In genomic region chr6:14382381-14383236, GRCh38 we compare ENCODE assay signal across 17 cellular contexts.
A peak's percentile ranks its signal among the peaks of the same experiment; 100 is the strongest.
DNase-seq lines count a peak whose midpoint lies in the region; ATAC-seq and TF ChIP-seq lines count a peak whose summit lies in the region.
"Had no signal": no experiment of that assay in that cellular context is flagged by ENCODE, and none has a peak within 500 bp of the region (broad histone marks: within the 10 kb centered on the region; RNA-seq: fewer than 3 reads in every experiment).

No MANE protein-coding gene starts in this region.

- no peak overlapping the region for H3K4me3 Mint-ChIP-seq in effector memory CD8-positive, alpha-beta T cell
- H3K4me3 Mint-ChIP-seq: CD8-positive, alpha-beta T cell had no signal

- no peak for TF ChIP-seq POLR2A in thyroid gland (IDR thresholded peaks at IDR 0.05)
- TF ChIP-seq POLR2A in stomach (IDR thresholded peaks at IDR 0.05): no peak

- H3K27ac ChIP-seq in KOPT-K1 (ENCODE audit: low read depth, low read length, poor library complexity, severe bottlenecking) (peak overlapping the region; percentile 99), thyroid gland (no peak overlapping the region), stomach (no peak overlapping the region)
- H3K27ac ChIP-seq: ovary, thoracic aorta had no signal

- no peaks in the 10 kb centered on the region for H3K27me3 ChIP-seq in thyroid gland
- no peaks in the 10 kb centered on the region for H3K27me3 ChIP-seq in stomach
- H3K27me3 ChIP-seq: ovary had no signal

- ATAC-seq in GM21619 (IDR thresholded peaks at IDR 0.05; ENCODE audit: unreplicated experiment) (peak; percentile 51), HG02840 (IDR thresholded peaks at IDR 0.05; ENCODE audit: low FRiP score, unreplicated experiment) (no peak)
- peak; percentile 41 for ATAC-seq in effector memory CD8-positive, alpha-beta T cell (replicated peaks)
- ATAC-seq: CD8-positive, alpha-beta T cell; HCT116; left lobe of liver had no signal

- no peak for TF ChIP-seq CTCF in GM20000 (IDR thresholded peaks at IDR 0.05; ENCODE audit: extremely low read depth, missing control alignments)
- no peak for TF ChIP-seq CTCF in thyroid gland (IDR thresholded peaks at IDR 0.05)
- no peak for TF ChIP-seq CTCF in stomach (IDR thresholded peaks at IDR 0.05)

- intact Hi-C loops in thyroid gland (cut with DNase I): no loop called here
- intact Hi-C loops in stomach (cut with DNase I; ENCODE audit: low total_unique reads): no loop called here

- WGBS in thyroid gland, 2 donors: 74 to 77% methylated on average over 7 of the region's 7 CpGs
- 78 to 85% (median 83%) methylated on average over 7 of the region's 7 CpGs for WGBS in stomach, 5 donors

- peaks cover 21 to 24% of the 10 kb centered on the region in 2 donors for H3K27me3 Mint-ChIP-seq in effector memory CD8-positive, alpha-beta T cell
- H3K27me3 Mint-ChIP-seq: IgD-negative memory B cell had no signal

- H3K9me3 ChIP-seq in KOPT-K1 (ENCODE audit: insufficient read depth, low read length, poor library complexity, severe bottlenecking) (no peaks in the 10 kb centered on the region), thyroid gland (no peaks in the 10 kb centered on the region), stomach (no peaks in the 10 kb centered on the region)
- H3K9me3 ChIP-seq: ovary, thoracic aorta had no signal

- no peak for TF ChIP-seq EP300 in stomach (IDR thresholded peaks at IDR 0.05)

- H3K27ac Mint-ChIP-seq in effector memory CD8-positive, alpha-beta T cell: no peak overlapping the region
- H3K27ac Mint-ChIP-seq: CD8-positive, alpha-beta T cell had no signal

- H3K36me3 Mint-ChIP-seq in effector memory CD8-positive, alpha-beta T cell (ENCODE audit: insufficient read depth): no peaks in the 10 kb centered on the region
- H3K36me3 Mint-ChIP-seq: CD8-positive, alpha-beta T cell had no signal

- H3K36me3 ChIP-seq in KOPT-K1 (ENCODE audit: insufficient read depth, low read length) (no peaks in the 10 kb centered on the region), thyroid gland (no peaks in the 10 kb centered on the region), stomach (no peaks in the 10 kb centered on the region)
- H3K36me3 ChIP-seq: ovary, thoracic aorta had no signal

- H3K4me1 ChIP-seq in thyroid gland: no peaks in the 10 kb centered on the region
- H3K4me1 ChIP-seq in stomach: peaks cover 0 to 13% (median 5%) of the 10 kb centered on the region in 4 donors

- H3K4me3 ChIP-seq in thyroid gland (replicated peaks in 1 of 3) (no peak overlapping the region), stomach (no peak overlapping the region)
- H3K4me3 ChIP-seq: ovary, thoracic aorta had no signal

- no peaks in the 10 kb centered on the region for H3K9me3 Mint-ChIP-seq in effector memory CD8-positive, alpha-beta T cell
- H3K9me3 Mint-ChIP-seq: IgD-negative memory B cell had no signal

- H3K4me1 Mint-ChIP-seq in effector memory CD8-positive, alpha-beta T cell (ENCODE audit: low read depth in 2 of 2): peaks cover 0 to 2% of the 10 kb centered on the region in 2 donors

- peak; percentile 62 for DNase-seq in DMS79 treated with DMSO at 0.1 percent for 48 hours (lab: John Stamatoyannopoulos, UW)
- no peak for DNase-seq in effector memory CD8-positive, alpha-beta T cell
- DNase-seq in GM20000 (ENCODE audit: low spot score): no peak
- no peak for DNase-seq in thyroid gland
- no peak for DNase-seq in stomach
- DNase-seq: activated T-cell treated with anti-CD3 and anti-CD28 coated beads, Interleukin-2, amount 50 U/mL, for 1 hour; CD8-positive, alpha-beta T cell; ovary; stimulated activated CD4-positive, alpha-beta T cell treated with anti-CD3 and anti-CD28 coated beads, Interleukin-4, amount 100 ng/mL, for 4 hours; T-helper 9 cell had no signal
